In genomic region chr13:88051746-88052482, GRCh38 we compare ENCODE assay signal across 19 cellular contexts.
DNase-seq lines count a peak whose midpoint lies in the region; ATAC-seq and TF ChIP-seq lines count a peak whose summit lies in the region.
"Had no signal": no experiment of that assay in that cellular context is flagged by ENCODE, and none has a peak within 500 bp of the region (broad histone marks: within the 10 kb centered on the region; RNA-seq: fewer than 3 reads in every experiment).

No MANE protein-coding gene starts in this region.

- H3K4me1 ChIP-seq in right atrium auricular region = no peaks in the 10 kb centered on the region
- H3K4me1 ChIP-seq in left lung = no peaks in the 10 kb centered on the region
- no peaks in the 10 kb centered on the region for H3K4me1 ChIP-seq in upper lobe of left lung

- intact Hi-C loops in Right ventricle myocardium inferior (cut with DNase I) = no loop called here
- intact Hi-C loops in left lung (cut with DNase I) = no loop called here

- 72 to 78% methylated on average over 8 of the region's 8 CpGs for WGBS in upper lobe of left lung, 2 donors

- H3K27me3 ChIP-seq in right atrium auricular region = no peaks in the 10 kb centered on the region
- H3K27me3 ChIP-seq in left lung = no peaks in the 10 kb centered on the region
- H3K27me3 ChIP-seq in upper lobe of left lung = no peaks in the 10 kb centered on the region
- H3K27me3 ChIP-seq: MG63 had no signal

- peak; percentile 62 for DNase-seq in Right ventricle myocardium inferior (ENCODE audit: missing footprints)
- no peak for DNase-seq in right atrium auricular region (ENCODE audit: low spot score)
- DNase-seq in NB4 (ENCODE audit: low read depth) = peak; percentile 11
- DNase-seq in left lung = peak; percentile 36 to 37
- DNase-seq in upper lobe of left lung = peak; percentile 27 to 42
- DNase-seq in stimulated activated naive CD8-positive, alpha-beta T cell treated with anti-CD3 and anti-CD28 coated beads, Interleukin-15, Interleukin-2, amounts not matched to agents 100 U/mL and 50 U/mL, for 24 hours = no peak
- DNase-seq: ACHN; CD4-positive, alpha-beta memory T cell; GOT3; KG1; MG63; NCI-H1436; NCI-H2029 treated with DMSO at 0.1 percent for 48 hours; NCI-H524 treated with DMSO at 0.1 percent for 48 hours; NK-92 treated with Interleukin-12 subunit alpha and Interleukin-12 subunit beta, amount 100 ng/mL, for 24 hours; PC-3; SK-N-SH had no signal

- H3K36me3 ChIP-seq in right atrium auricular region = no peaks in the 10 kb centered on the region
- no peaks in the 10 kb centered on the region for H3K36me3 ChIP-seq in left lung
- no peaks in the 10 kb centered on the region for H3K36me3 ChIP-seq in upper lobe of left lung
- H3K36me3 ChIP-seq: MG63 had no signal

- H3K4me3 ChIP-seq in right atrium auricular region (no peak overlapping the region), NB4 (ENCODE audit: low read depth, low read length) (no peak overlapping the region), left lung (no peak overlapping the region), upper lobe of left lung (no peak overlapping the region)
- H3K4me3 ChIP-seq: MG63 had no signal

- ATAC-seq in Right ventricle myocardium inferior = no peak
- peak; percentile 40 for ATAC-seq in left lung
- peak in 1 of 2 donors; percentile 46 for ATAC-seq in upper lobe of left lung (ENCODE audit: low FRiP score in 2 of 2)
- no peak for ATAC-seq in stimulated activated naive CD8-positive, alpha-beta T cell treated with anti-CD3 and anti-CD28 coated beads, Interleukin-15, Interleukin-2, amounts not matched to agents 100 U/mL and 50 U/mL, for 24 hours
- no peak for ATAC-seq in HG02970 (IDR thresholded peaks at IDR 0.05; ENCODE audit: low FRiP score, unreplicated experiment)
- ATAC-seq in GM21723 (IDR thresholded peaks at IDR 0.05; ENCODE audit: unreplicated experiment) = no peak
- ATAC-seq: PC-3 had no signal

- no peak for TF ChIP-seq EP300 in upper lobe of left lung (IDR thresholded peaks at IDR 0.05)

- H3K9me3 ChIP-seq in right atrium auricular region (peaks cover 0 to 8% of the 10 kb centered on the region in 2 donors), left lung (peaks cover 0 to 18% of the 10 kb centered on the region in 2 donors), upper lobe of left lung (peaks cover 0 to 13% (median 3%) of the 10 kb centered on the region in 4 donors)
- H3K9me3 ChIP-seq: MG63, SK-N-SH had no signal

- TF ChIP-seq POLR2A in NB4 (IDR thresholded peaks at IDR 0.05; ENCODE audit: extremely low read depth, insufficient read length) (no peak), upper lobe of left lung (IDR thresholded peaks at IDR 0.05) (no peak)

- TF ChIP-seq CTCF in right atrium auricular region (IDR thresholded peaks at IDR 0.05) (no peak), NB4 (IDR thresholded peaks at IDR 0.05; ENCODE audit: low read depth, low read length) (no peak), left lung (IDR thresholded peaks at IDR 0.05) (no peak), upper lobe of left lung (IDR thresholded peaks at IDR 0.05) (no peak)

- H3K27ac ChIP-seq in right atrium auricular region = no peak overlapping the region
- no peak overlapping the region for H3K27ac ChIP-seq in left lung
- no peak overlapping the region for H3K27ac ChIP-seq in upper lobe of left lung

Comparison
In these comparisons a context has a peak if more than half of its experiments do, and no peak if none do; other contexts are left out.
1. DNase-seq: peak in Right ventricle myocardium inferior (single experiment), NB4 (single experiment), left lung (2 of 2) and upper lobe of left lung (2 of 2); none in right atrium auricular region (single experiment) and stimulated activated naive CD8-positive, alpha-beta T cell treated with anti-CD3 and anti-CD28 coated beads, Interleukin-15, Interleukin-2, amounts not matched to agents 100 U/mL and 50 U/mL, for 24 hours (single experiment).